In genomic region chr5:14460844-14461398, GRCh38 we compare ENCODE assay signal across 27 cellular contexts.
"Had no signal": no experiment of that assay in that cellular context is flagged by ENCODE, and none has a peak within 500 bp of the region (broad histone marks: within the 10 kb centered on the region; RNA-seq: fewer than 3 reads in every experiment).

No MANE protein-coding gene starts in this region.

- H3K4me3 Mint-ChIP-seq: naive thymus-derived CD8-positive, alpha-beta T cell; nephron; neural progenitor cell; stimulated activated effector memory CD8-positive, alpha-beta T cell treated with anti-CD3 and anti-CD28 coated beads, Interleukin-12 subunit alpha, Interleukin-12 subunit beta, amount 100 ng/mL, for 72 hours; stimulated activated naive CD8-positive, alpha-beta T cell treated with anti-CD3 and anti-CD28 coated beads, Interleukin-15, amount 100 ng/mL, for 72 hours; type B pancreatic cell had no signal

- H3K4me3 ChIP-seq: heart right ventricle, hepatocyte, left lung, lower lobe of right lung, mucosa of descending colon, neural progenitor cell, ovary, prostate gland, sigmoid colon, spleen, tibial nerve, uterus had no signal

- H3K9me3 ChIP-seq: heart right ventricle, left lung, lower lobe of right lung, mucosa of descending colon, ovary, prostate gland, sigmoid colon, spleen, tibial nerve, uterus had no signal

- H3K4me2 ChIP-seq: hepatocyte, neural progenitor cell had no signal

- H3K36me3 Mint-ChIP-seq: naive thymus-derived CD8-positive, alpha-beta T cell; stimulated activated effector memory CD8-positive, alpha-beta T cell treated with anti-CD3 and anti-CD28 coated beads, Interleukin-12 subunit alpha, Interleukin-12 subunit beta, amount 100 ng/mL, for 72 hours had no signal

- H3K36me3 ChIP-seq: neural progenitor cell, ovary, uterus had no signal

- DNase-seq: heart right ventricle; left colon; lower lobe of right lung; mammary epithelial cell; midbrain; mucosa of descending colon; naive thymus-derived CD8-positive, alpha-beta T cell; ovary; retina; right cardiac atrium; sigmoid colon; small intestine; spleen; stimulated activated CD4-positive, alpha-beta T cell treated with anti-CD3 and anti-CD28 coated beads, Interleukin-4, amount 100 ng/mL, for 24 hours; stimulated activated naive CD4-positive, alpha-beta T cell treated with Interleukin-2 at 50 U/mL for 16 hours; stimulated activated naive CD8-positive, alpha-beta T cell treated with anti-CD3 and anti-CD28 coated beads, Interleukin-15, amount 100 ng/mL, for 72 hours; substantia nigra; uterus had no signal

- H2AFZ ChIP-seq: hepatocyte, neural progenitor cell had no signal

- H3K4me1 ChIP-seq: neural progenitor cell, uterus had no signal

- H3K27ac ChIP-seq: heart right ventricle, hepatocyte, left lung, lower lobe of right lung, neural progenitor cell, ovary, prostate gland, sigmoid colon, spleen, uterus had no signal

- H3K27me3 ChIP-seq: heart right ventricle, hepatocyte, left lung, neural progenitor cell, ovary, sigmoid colon, spleen, tibial nerve, uterus had no signal

- H3K27ac Mint-ChIP-seq: naive thymus-derived CD8-positive, alpha-beta T cell; nephron; neural progenitor cell; stimulated activated effector memory CD8-positive, alpha-beta T cell treated with anti-CD3 and anti-CD28 coated beads, Interleukin-12 subunit alpha, Interleukin-12 subunit beta, amount 100 ng/mL, for 72 hours; type B pancreatic cell had no signal

- FAIRE-seq: keratinocyte, small intestine had no signal

- H3K9ac ChIP-seq: neural progenitor cell had no signal

- ATAC-seq: heart right ventricle; left colon; left lung; lower lobe of right lung; mucosa of descending colon; naive thymus-derived CD8-positive, alpha-beta T cell; right cardiac atrium; stimulated activated effector memory CD8-positive, alpha-beta T cell treated with anti-CD3 and anti-CD28 coated beads, Interleukin-12 subunit alpha, Interleukin-12 subunit beta, amount 100 ng/mL, for 72 hours; stimulated activated naive CD8-positive, alpha-beta T cell treated with anti-CD3 and anti-CD28 coated beads, Interleukin-15, amount 100 ng/mL, for 72 hours had no signal

- H3K9me3 Mint-ChIP-seq: nephron; neural progenitor cell; stimulated activated effector memory CD8-positive, alpha-beta T cell treated with anti-CD3 and anti-CD28 coated beads, Interleukin-12 subunit alpha, Interleukin-12 subunit beta, amount 100 ng/mL, for 72 hours; stimulated activated naive CD8-positive, alpha-beta T cell treated with anti-CD3 and anti-CD28 coated beads, Interleukin-15, amount 100 ng/mL, for 72 hours; type B pancreatic cell had no signal

- H3K27me3 Mint-ChIP-seq: naive thymus-derived CD8-positive, alpha-beta T cell; stimulated activated naive CD8-positive, alpha-beta T cell treated with anti-CD3 and anti-CD28 coated beads, Interleukin-15, amount 100 ng/mL, for 72 hours; type B pancreatic cell had no signal

- H3K4me1 Mint-ChIP-seq: stimulated activated effector memory CD8-positive, alpha-beta T cell treated with anti-CD3 and anti-CD28 coated beads, Interleukin-12 subunit alpha, Interleukin-12 subunit beta, amount 100 ng/mL, for 72 hours; stimulated activated naive CD8-positive, alpha-beta T cell treated with anti-CD3 and anti-CD28 coated beads, Interleukin-15, amount 100 ng/mL, for 72 hours had no signal
